Comparison of ENCODE assay signal across 16 cellular contexts in the genomic region with DNA sequence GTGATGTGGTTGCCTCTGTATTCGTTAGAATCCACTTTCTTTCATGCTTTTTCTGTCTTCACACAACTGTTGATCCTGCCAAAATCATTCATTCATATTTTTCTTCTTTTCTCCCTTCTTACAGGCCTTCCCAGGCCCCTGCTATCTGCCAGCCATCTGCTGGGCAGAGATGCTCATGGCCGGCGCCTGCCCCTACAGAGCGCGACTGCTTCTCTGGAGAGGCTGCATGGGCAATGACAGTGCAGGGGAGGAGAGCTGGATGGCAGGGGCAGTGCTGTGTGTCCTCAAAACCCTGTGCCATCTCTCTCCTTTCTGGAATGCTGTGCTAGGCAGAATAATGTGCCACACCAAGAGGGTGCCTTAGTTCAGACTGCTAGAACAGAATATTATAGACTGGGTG.
DNase-seq lines count a peak whose midpoint lies in the region; ATAC-seq and TF ChIP-seq lines count a peak whose summit lies in the region.
"Had no signal": no experiment of that assay in that cellular context is flagged by ENCODE, and none has a peak within 500 bp of the region (broad histone marks: within the 10 kb centered on the region; RNA-seq: fewer than 3 reads in every experiment).

No MANE protein-coding gene starts in this region.

- H3K27me3 ChIP-seq in adipocyte (replicated peaks; ENCODE audit: control insufficient read depth, insufficient read depth, low read length) (no peaks in the 10 kb centered on the region), liver (ENCODE audit: control insufficient read depth in 4 of 4, insufficient read depth in 4 of 4, low read length in 3 of 4) (no peaks in the 10 kb centered on the region), spleen (replicated peaks in 1 of 7) (peaks cover 0 to 24% (median 0%) of the 10 kb centered on the region in 7 donors)

- peaks cover 51% of the 10 kb centered on the region for H3K4me1 ChIP-seq in adipocyte (ENCODE audit: control insufficient read depth, insufficient read depth, low read length)
- peaks cover 30 to 63% (median 44%) of the 10 kb centered on the region in 4 donors for H3K4me1 ChIP-seq in liver (ENCODE audit: control insufficient read depth in 4 of 4, insufficient read depth in 4 of 4, low read length in 3 of 4)
- H3K4me1 ChIP-seq in spleen: peaks cover 0 to 16% (median 7%) of the 10 kb centered on the region in 6 donors

- H3K27ac ChIP-seq in 22Rv1 (peak overlapping the region; percentile 67), liver (ENCODE audit: low read depth in 1 of 2, low read length in 2 of 2) (peak overlapping the region; percentile 76 to 96), spleen (peak overlapping the region in 1 of 8 donors; percentile 31)

- H3K36me3 ChIP-seq in adipocyte (ENCODE audit: control insufficient read depth, insufficient read depth, low read length, severe bottlenecking) (no peaks in the 10 kb centered on the region), liver (ENCODE audit: control insufficient read depth in 4 of 4, insufficient read depth in 3 of 4, low read depth in 1 of 4, low read length in 3 of 4) (no peaks in the 10 kb centered on the region), spleen (no peaks in the 10 kb centered on the region)

- intact Hi-C loops in spleen (cut with DNase I; ENCODE audit: low total_unique reads): no loop called here

- TF ChIP-seq CTCF in 22Rv1 (IDR thresholded peaks at IDR 0.05): no peak
- TF ChIP-seq CTCF in liver (IDR thresholded peaks at IDR 0.05; ENCODE audit: low read depth, low read length, missing input control): no peak
- TF ChIP-seq CTCF in spleen (IDR thresholded peaks at IDR 0.05 in 8 of 11, conservative IDR thresholded peaks at IDR 0.05 in 3 of 11): no peak

- no peak for TF ChIP-seq RAD21 in liver (IDR thresholded peaks at IDR 0.05)

- peaks cover 7% of the 10 kb centered on the region for H3K9me3 ChIP-seq in adipocyte (ENCODE audit: control insufficient read depth, low read length)
- H3K9me3 ChIP-seq in liver (ENCODE audit: control insufficient read depth in 4 of 4, low read length in 3 of 4): no peaks in the 10 kb centered on the region
- peaks cover 0 to 15% (median 8%) of the 10 kb centered on the region in 8 donors for H3K9me3 ChIP-seq in spleen

- TF ChIP-seq POLR2A in spleen (IDR thresholded peaks at IDR 0.05): no peak

- ATAC-seq in HG02678 (IDR thresholded peaks at IDR 0.05; ENCODE audit: unreplicated experiment) (no peak), GM18511 (IDR thresholded peaks at IDR 0.05; ENCODE audit: unreplicated experiment) (no peak)

- H3K4me3 ChIP-seq in adipocyte (ENCODE audit: low read length) (peak overlapping the region; percentile 19), liver (ENCODE audit: low read depth in 1 of 3, low read length in 3 of 3) (no peak overlapping the region), spleen (no peak overlapping the region)

- no peak for DNase-seq in adipocyte (ENCODE audit: low read depth)
- DNase-seq in spleen: peak; percentile 57
- no peak for DNase-seq in HK-2 (ENCODE audit: unreplicated experiment)
- DNase-seq in activated CD8-positive, alpha-beta memory T cell treated with anti-CD3 and anti-CD28 coated beads, Interleukin-2, amount 50 U/mL, for 48 hours: no peak
- DNase-seq: activated CD4-positive, alpha-beta T cell treated with anti-CD3 and anti-CD28 coated beads, Interleukin-2, amount 10 ng/mL, durations not matched to agents 24 days and 14 days; activated naive CD8-positive, alpha-beta T cell treated with anti-CD3 and anti-CD28 coated beads for 36 hours; effector memory CD4-positive, alpha-beta T cell; foreskin melanocyte; KG1; NCI-H1092 treated with DMSO at 0.1 percent for 48 hours; NCI-H2107; nephron progenitor cell had no signal

- H3K9ac ChIP-seq in adipocyte (ENCODE audit: low read length) (peak overlapping the region; percentile 56), liver (ENCODE audit: low read depth in 1 of 2, low read length in 2 of 2) (peak overlapping the region in 1 of 2 donors; percentile 64)

- WGBS in liver: 87% methylated on average over 5 of the region's 5 CpGs
- WGBS in spleen, 5 donors: 69 to 91% (median 84%) methylated on average over 5 of the region's 5 CpGs

TF ChIP-seq in liver, 16 proteins besides CTCF, POLR2A, EP300 and RAD21:
- TF ChIP-seq JUND (IDR thresholded peaks at IDR 0.05) (no peak), YY1 (IDR thresholded peaks at IDR 0.05) (no peak), SP1 (IDR thresholded peaks at IDR 0.05) (no peak), HNF4G (IDR thresholded peaks at IDR 0.05) (no peak)
- TF ChIP-seq, protein P1, sequence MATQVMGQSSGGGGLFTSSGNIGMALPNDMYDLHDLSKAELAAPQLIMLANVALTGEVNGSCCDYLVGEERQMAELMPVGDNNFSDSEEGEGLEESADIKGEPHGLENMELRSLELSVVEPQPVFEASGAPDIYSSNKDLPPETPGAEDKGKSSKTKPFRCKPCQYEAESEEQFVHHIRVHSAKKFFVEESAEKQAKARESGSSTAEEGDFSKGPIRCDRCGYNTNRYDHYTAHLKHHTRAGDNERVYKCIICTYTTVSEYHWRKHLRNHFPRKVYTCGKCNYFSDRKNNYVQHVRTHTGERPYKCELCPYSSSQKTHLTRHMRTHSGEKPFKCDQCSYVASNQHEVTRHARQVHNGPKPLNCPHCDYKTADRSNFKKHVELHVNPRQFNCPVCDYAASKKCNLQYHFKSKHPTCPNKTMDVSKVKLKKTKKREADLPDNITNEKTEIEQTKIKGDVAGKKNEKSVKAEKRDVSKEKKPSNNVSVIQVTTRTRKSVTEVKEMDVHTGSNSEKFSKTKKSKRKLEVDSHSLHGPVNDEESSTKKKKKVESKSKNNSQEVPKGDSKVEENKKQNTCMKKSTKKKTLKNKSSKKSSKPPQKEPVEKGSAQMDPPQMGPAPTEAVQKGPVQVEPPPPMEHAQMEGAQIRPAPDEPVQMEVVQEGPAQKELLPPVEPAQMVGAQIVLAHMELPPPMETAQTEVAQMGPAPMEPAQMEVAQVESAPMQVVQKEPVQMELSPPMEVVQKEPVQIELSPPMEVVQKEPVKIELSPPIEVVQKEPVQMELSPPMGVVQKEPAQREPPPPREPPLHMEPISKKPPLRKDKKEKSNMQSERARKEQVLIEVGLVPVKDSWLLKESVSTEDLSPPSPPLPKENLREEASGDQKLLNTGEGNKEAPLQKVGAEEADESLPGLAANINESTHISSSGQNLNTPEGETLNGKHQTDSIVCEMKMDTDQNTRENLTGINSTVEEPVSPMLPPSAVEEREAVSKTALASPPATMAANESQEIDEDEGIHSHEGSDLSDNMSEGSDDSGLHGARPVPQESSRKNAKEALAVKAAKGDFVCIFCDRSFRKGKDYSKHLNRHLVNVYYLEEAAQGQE (IDR thresholded peaks at IDR 0.05): no peak
- TF ChIP-seq, protein P2, sequence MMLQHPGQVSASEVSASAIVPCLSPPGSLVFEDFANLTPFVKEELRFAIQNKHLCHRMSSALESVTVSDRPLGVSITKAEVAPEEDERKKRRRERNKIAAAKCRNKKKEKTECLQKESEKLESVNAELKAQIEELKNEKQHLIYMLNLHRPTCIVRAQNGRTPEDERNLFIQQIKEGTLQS (IDR thresholded peaks at IDR 0.05): no peak
